ENCODE assay signal across 18 cellular contexts in the genomic region with DNA sequence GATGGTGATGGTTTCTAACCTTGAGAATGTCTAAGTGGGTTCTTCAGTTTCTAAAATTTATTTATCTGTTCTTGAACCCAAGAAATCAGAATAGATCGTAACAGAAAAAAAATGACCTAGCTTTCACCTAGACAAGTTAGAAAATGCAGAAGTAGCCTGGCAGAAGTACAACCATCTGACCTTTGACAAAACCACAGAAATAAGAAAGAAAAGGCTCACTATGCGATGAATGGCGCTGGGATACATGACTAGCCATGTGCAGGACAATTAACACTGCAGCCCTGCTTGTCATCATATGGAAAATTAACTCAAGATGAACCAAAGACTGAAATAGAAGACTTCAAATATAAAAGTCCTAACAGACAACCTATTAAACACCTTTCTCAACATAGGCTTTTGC. TPM values are rescaled to one million over a fixed set of nuclear protein-coding genes. Genes with fewer than 3 reads are reported as not detected.
"Had no signal": no experiment of that assay in that cellular context is flagged by ENCODE, and none has a peak within 500 bp of the region (broad histone marks: within the 10 kb centered on the region; RNA-seq: fewer than 3 reads in every experiment).

No MANE protein-coding gene starts in this region.

RNA-seq across cellular contexts. Expression of gene POTEG, which starts 5.7 kb away (rescaled TPM):
- total RNA-seq: natural killer cell, neural crest cell, omental fat pad, osteocyte, pancreas, posterior vena cava, pulmonary artery endothelial cell, right atrium auricular region, sciatic nerve, smooth muscle cell, stomach, subcutaneous adipose tissue, temporal lobe, thoracic aorta, tibial nerve, upper lobe of left lung, ureter, vagina had no signal
